Comparison of ENCODE assay signal across 8 cellular contexts in the genomic region with DNA sequence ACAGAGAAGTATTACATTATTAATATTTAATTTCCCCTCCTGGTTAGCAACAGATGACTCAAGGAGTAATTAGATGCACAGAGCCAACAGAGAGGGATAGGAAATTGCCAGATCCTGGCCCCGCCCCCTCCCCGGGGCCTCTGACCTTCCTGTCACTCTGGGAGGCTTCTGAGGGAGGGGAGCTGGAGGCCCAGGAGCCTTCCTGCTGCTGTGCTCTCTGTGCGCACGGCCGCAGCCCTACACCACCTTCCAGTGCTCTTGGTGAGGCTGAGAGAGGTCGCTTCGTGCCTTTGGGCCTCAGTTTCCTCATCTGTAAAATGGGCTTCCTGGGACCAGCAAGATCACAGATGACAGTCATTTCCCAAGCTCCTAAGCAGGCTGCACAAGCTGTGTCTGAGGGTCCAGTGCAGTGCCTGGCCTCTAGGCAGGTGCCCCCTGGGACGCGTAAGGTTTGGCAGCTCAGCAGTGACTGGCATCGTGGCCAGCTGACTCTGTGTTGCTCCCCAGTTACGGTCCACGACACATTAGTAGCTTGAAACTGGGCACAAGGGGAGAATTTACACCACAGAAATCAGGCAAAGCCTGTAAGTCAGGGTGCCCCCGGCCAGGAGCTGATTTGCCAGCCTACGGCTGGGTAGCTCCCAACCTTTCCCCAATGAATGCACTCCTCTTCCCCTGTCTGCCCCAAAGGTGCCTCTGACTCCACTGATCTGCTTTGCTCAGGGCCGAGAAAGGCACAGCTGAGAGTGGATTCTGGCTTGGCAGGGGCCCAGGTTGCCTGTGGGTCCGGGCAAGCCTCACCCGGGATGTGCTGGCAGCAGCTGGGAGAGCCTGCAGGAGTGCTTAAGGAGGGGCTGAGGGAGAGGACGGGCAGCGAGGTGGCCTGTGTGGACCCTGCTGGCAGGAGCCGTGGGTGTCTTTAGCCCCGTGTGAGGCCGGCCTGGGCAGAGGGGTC. TPM values are rescaled to one million over a fixed set of nuclear protein-coding genes. Genes with fewer than 3 reads are reported as not detected.
DNase-seq lines count a peak whose midpoint lies in the region; TF ChIP-seq lines count a peak whose summit lies in the region.

No MANE protein-coding gene starts in this region.

- peak overlapping the region; percentile 27 to 85 (median 71); a peak in 18 of 22 replicates for H3K9ac ChIP-seq in BLaER1 treated with 17β-estradiol and CSF1 and Interleukin-3, amounts not matched to agents 10 nM and 100 nM
- peak overlapping the region; percentile 87 for H3K9ac ChIP-seq in Karpas-422 (ENCODE audit: low read length)

- no peak overlapping the region for H2AFZ ChIP-seq in Karpas-422 (ENCODE audit: low read length)

- CTCF ChIA-PET in Caco-2 (lab: Charles Lee) = interaction anchor here (0.5 to 1.0 kb wide), 2 partner anchors 8 to 92 kb away, joined by 3 read pairs; no protein-coding TSS in a partner anchor

- 94% methylated on average over 14 of the region's 22 CpGs for WGBS in esophagus muscularis mucosa
- 80 to 91% methylated on average over 16 to 22 of the region's 22 CpGs for WGBS in testis, 2 donors

- peaks cover 90 to 98% (median 95%) of the 10 kb centered on the region in 10 experiments for H3K4me1 ChIP-seq in BLaER1 treated with 17β-estradiol and CSF1 and Interleukin-3, amounts not matched to agents 10 nM and 100 nM
- H3K4me1 ChIP-seq in Karpas-422 (ENCODE audit: low read length) = peaks cover 99% of the 10 kb centered on the region
- H3K4me1 ChIP-seq in esophagus muscularis mucosa = peaks cover 39 to 59% (median 49%) of the 10 kb centered on the region in 4 donors
- H3K4me1 ChIP-seq in testis = peaks cover 24% of the 10 kb centered on the region
- no peaks in the 10 kb centered on the region; the same call in 1 of the 2 replicates for H3K4me1 ChIP-seq in Caco-2

- intact Hi-C loops in esophagus muscularis mucosa (cut with DNase I) (no loop called here), testis (cut with DNase I; ENCODE audit: low total_unique reads) (loop anchor here (10.0 kb wide), 1 partner anchor 75 kb away; no protein-coding TSS in a partner anchor), Caco-2 (cut with micrococcal nuclease; ENCODE audit: unreplicated experiment) (loop anchor here (2.0 kb wide), 1 partner anchor 73 kb away; no protein-coding TSS in a partner anchor)

- no peaks in the 10 kb centered on the region for H3K9me3 ChIP-seq in BLaER1 treated with 17β-estradiol and CSF1 and Interleukin-3, amounts not matched to agents 10 nM and 100 nM (replicated peaks in 1 of 11)
- H3K9me3 ChIP-seq in Karpas-422 (ENCODE audit: low read length) = no peaks in the 10 kb centered on the region
- H3K9me3 ChIP-seq in esophagus muscularis mucosa = no peaks in the 10 kb centered on the region
- no peaks in the 10 kb centered on the region for H3K9me3 ChIP-seq in testis
- H3K9me3 ChIP-seq in Caco-2 = no peaks in the 10 kb centered on the region

- H4K20me1 ChIP-seq in BLaER1 treated with 17β-estradiol and CSF1 and Interleukin-3, amounts not matched to agents 10 nM and 100 nM = peaks cover 0 to 10% (median 0%) of the 10 kb centered on the region in 11 experiments; a peak in 5 of 22 replicates
- no peaks in the 10 kb centered on the region for H4K20me1 ChIP-seq in Karpas-422 (ENCODE audit: insufficient read depth, low read depth, low read length)

- no peak overlapping the region for H3K4me3 Mint-ChIP-seq in Caco-2 (ENCODE audit: unreplicated experiment)

- H3K9me2 ChIP-seq in Karpas-422 (replicated peaks; ENCODE audit: insufficient read depth, low read length) = no peaks in the 10 kb centered on the region

- DNase-seq in Karpas-422 = peak; percentile 51
- DNase-seq in activated CD4-positive, alpha-beta T cell treated with anti-CD3 and anti-CD28 coated beads, Interleukin-2, amount 50 U/mL, for 4 hours = peak; percentile 56
- peak; percentile 39 for DNase-seq in fibroblast of the aortic adventitia (ENCODE audit: low read depth)
- DNase-seq in stimulated activated CD4-positive, alpha-beta T cell treated with anti-CD3 and anti-CD28 coated beads, TNF-alpha, amount 100 ng/mL, for 48 hours (ENCODE audit: low read depth in 3 of 3) = peak; percentile 40 to 68 (median 60)
- DNase-seq in esophagus muscularis mucosa (ENCODE audit: extremely low spot score) = no peak
- DNase-seq in testis = no peak
- DNase-seq in Caco-2 = no peak

- no peaks in the 10 kb centered on the region for H3K36me3 ChIP-seq in BLaER1 treated with 17β-estradiol and CSF1 and Interleukin-3, amounts not matched to agents 10 nM and 100 nM
- H3K36me3 ChIP-seq in Karpas-422 (ENCODE audit: insufficient read depth, low read length) (no peaks in the 10 kb centered on the region), esophagus muscularis mucosa (no peaks in the 10 kb centered on the region), testis (ENCODE audit: low read depth, missing control alignments) (no peaks in the 10 kb centered on the region), Caco-2 (ENCODE audit: control insufficient read depth, insufficient read depth, low read length) (0 out of 2 replicates have a peak, but pooled peaks cover 1% of the 10 kb centered on the region)

- TF ChIP-seq POLR2A in esophagus muscularis mucosa (IDR thresholded peaks at IDR 0.05; ENCODE audit: low read depth) (no peak), testis (IDR thresholded peaks at IDR 0.05) (no peak)

- H3K36me3 Mint-ChIP-seq in Caco-2 (ENCODE audit: insufficient read depth, unreplicated experiment) = peaks cover 49% of the 10 kb centered on the region

- H3K4me2 ChIP-seq in BLaER1 treated with 17β-estradiol and CSF1 and Interleukin-3, amounts not matched to agents 10 nM and 100 nM = peak overlapping the region; percentile 90 to 99 (median 97)
- H3K4me2 ChIP-seq in Karpas-422 (ENCODE audit: low read depth, low read length, poor library complexity, severe bottlenecking) = peak overlapping the region; percentile 85

- no peaks in the 10 kb centered on the region for H3K27me3 Mint-ChIP-seq in Caco-2 (ENCODE audit: insufficient read depth, unreplicated experiment)

- H3K27ac Mint-ChIP-seq in Caco-2 (ENCODE audit: unreplicated experiment) = no peak overlapping the region

- TF ChIP-seq EP300 in esophagus muscularis mucosa (IDR thresholded peaks at IDR 0.05) = no peak

- BruUV-seq in Caco-2 (replicated peaks; lab: Mats Ljungman, UMichigan) = no TSS peak

- POLR2A ChIA-PET in Caco-2 (lab: Charles Lee) = no interaction called here

- H3K9me3 Mint-ChIP-seq in Caco-2 (ENCODE audit: unreplicated experiment) = no peaks in the 10 kb centered on the region

- TF ChIP-seq CTCF in fibroblast of the aortic adventitia (IDR thresholded peaks at IDR 0.05; ENCODE audit: insufficient read depth, low read length) (no peak), esophagus muscularis mucosa (IDR thresholded peaks at IDR 0.05) (no peak), testis (IDR thresholded peaks at IDR 0.05) (no peak), Caco-2 (IDR thresholded peaks at IDR 0.05; ENCODE audit: insufficient read depth in 1 of 2, low read depth in 1 of 2, low read length in 1 of 2, severe bottlenecking in 1 of 2, unreplicated experiment in 1 of 2) (no peak)

- H3K79me2 ChIP-seq in Karpas-422 (ENCODE audit: low read length) = peaks cover 57% of the 10 kb centered on the region

- H3K27ac ChIP-seq in BLaER1 treated with 17β-estradiol and CSF1 and Interleukin-3, amounts not matched to agents 10 nM and 100 nM = peak overlapping the region in 10 of 11 experiments; percentile 71 to 95 (median 89); a peak in 20 of 22 replicates
- H3K27ac ChIP-seq in Karpas-422 (ENCODE audit: low read length) (peak overlapping the region; percentile 99), esophagus muscularis mucosa (replicated peaks in 1 of 4) (peak overlapping the region in 1 of 4 donors; percentile 15), testis (no peak overlapping the region)

- peaks cover 6% of the 10 kb centered on the region for H3K4me1 Mint-ChIP-seq in Caco-2 (ENCODE audit: low read depth, unreplicated experiment)

- no peak overlapping the region for H3K4me3 ChIP-seq in BLaER1 treated with 17β-estradiol and CSF1 and Interleukin-3, amounts not matched to agents 10 nM and 100 nM
- H3K4me3 ChIP-seq in Karpas-422 (ENCODE audit: low read length) = peak overlapping the region; percentile 78
- H3K4me3 ChIP-seq in fibroblast of the aortic adventitia (ENCODE audit: low read depth, low read length) = no peak overlapping the region
- no peak overlapping the region for H3K4me3 ChIP-seq in esophagus muscularis mucosa
- no peak overlapping the region for H3K4me3 ChIP-seq in testis
- H3K4me3 ChIP-seq in Caco-2 (ENCODE audit: low read depth, low read length) = no peak overlapping the region

- peaks cover 0 to 4% (median 0%) of the 10 kb centered on the region in 11 experiments; a peak in 4 of 22 replicates for H3K27me3 ChIP-seq in BLaER1 treated with 17β-estradiol and CSF1 and Interleukin-3, amounts not matched to agents 10 nM and 100 nM
- H3K27me3 ChIP-seq in Karpas-422 (ENCODE audit: low read length) = no peaks in the 10 kb centered on the region
- H3K27me3 ChIP-seq in esophagus muscularis mucosa = peaks cover 0 to 8% (median under 1%) of the 10 kb centered on the region in 4 donors
- no peaks in the 10 kb centered on the region for H3K27me3 ChIP-seq in testis
- H3K27me3 ChIP-seq in Caco-2 (replicated peaks; ENCODE audit: control insufficient read depth, insufficient read depth, low read length) = no peaks in the 10 kb centered on the region

RNA-seq across cellular contexts. Expression of gene ADORA2A, which starts 2.3 kb away (rescaled TPM):
- total RNA-seq in Karpas-422 (2014; rRNA removed; shearing (Covaris generic); ENCODE audit: low replicate concordance) = 65.9 and 86.7 TPM in 2 replicates
- total RNA-seq in fibroblast of the aortic adventitia (ENCODE audit: low replicate concordance) (0.45 and 0.74 TPM in 2 replicates), esophagus muscularis mucosa (1 to 10 TPM; 3.3 to 7.5 (median 4.5) TPM), testis (1 to 10 TPM; 2.2 to 5.1 TPM), Caco-2 (2022) (4.0 and 4.9 TPM in 2 replicates)
- polyA plus RNA-seq in testis (ENCODE audit: insufficient read depth, low read depth, low replicate concordance) = 2.5 TPM

Comparison
In these comparisons a context has a peak if more than half of its experiments do, and no peak if none do; other contexts are left out.
1. H3K27ac ChIP-seq: peak in BLaER1 treated with 17β-estradiol and CSF1 and Interleukin-3, amounts not matched to agents 10 nM and 100 nM (10 of 11) and Karpas-422 (single experiment); none in testis (0 of 2).
2. DNase-seq: peak in Karpas-422 (single experiment), activated CD4-positive, alpha-beta T cell treated with anti-CD3 and anti-CD28 coated beads, Interleukin-2, amount 50 U/mL, for 4 hours (2 of 2), fibroblast of the aortic adventitia (single experiment) and stimulated activated CD4-positive, alpha-beta T cell treated with anti-CD3 and anti-CD28 coated beads, TNF-alpha, amount 100 ng/mL, for 48 hours (3 of 3); none in esophagus muscularis mucosa (single experiment), testis (single experiment) and Caco-2 (0 of 2).